In genomic region chr4:37693450-37694190, GRCh38 we compare ENCODE assay signal across 16 cellular contexts. TPM values are rescaled to one million over a fixed set of nuclear protein-coding genes. Genes with fewer than 3 reads are reported as not detected.
DNase-seq lines count a peak whose midpoint lies in the region; ATAC-seq and TF ChIP-seq lines count a peak whose summit lies in the region.
"Had no signal": no experiment of that assay in that cellular context is flagged by ENCODE, and none has a peak within 500 bp of the region (broad histone marks: within the 10 kb centered on the region; RNA-seq: fewer than 3 reads in every experiment).

No MANE protein-coding gene starts in this region.

- H3K36me3 ChIP-seq in BJ (ENCODE audit: control insufficient read depth, insufficient read depth, low read length) (no peaks in the 10 kb centered on the region), mammary epithelial cell (ENCODE audit: insufficient read depth, low read length) (no peaks in the 10 kb centered on the region), mesodermal cell (ENCODE audit: control insufficient read depth, insufficient read depth, low read length) (no peaks in the 10 kb centered on the region), WERI-Rb-1 (no peaks in the 10 kb centered on the region)
- H3K36me3 ChIP-seq: colonic mucosa, gastrocnemius medialis had no signal

- no peak overlapping the region for H3K4me3 Mint-ChIP-seq in activated T-cell treated with anti-CD3 and anti-CD28 coated beads, Interleukin-2, amount 50 U/mL, for 4 hours
- H3K4me3 Mint-ChIP-seq: activated CD8-positive, alpha-beta T cell treated with anti-CD3 and anti-CD28 coated beads, Interleukin-2, amount 10 ng/mL, durations not matched to agents 7 days and 5 days; activated naive CD4-positive, alpha-beta T cell treated with anti-CD3 and anti-CD28 coated beads for 36 hours; CD14-positive monocyte; stimulated activated naive CD8-positive, alpha-beta T cell treated with anti-CD3 and anti-CD28 coated beads, Interleukin-15, amount 100 ng/mL, for 72 hours had no signal

- in situ Hi-C loops in mammary epithelial cell (cut with MboI; ENCODE audit: low sequenced_read_pairs in 2 of 2): no loop called here

- no peak overlapping the region for H3K4me2 ChIP-seq in mammary epithelial cell (ENCODE audit: insufficient read depth, low read depth, low read length)

- H3K36me3 Mint-ChIP-seq in activated T-cell treated with anti-CD3 and anti-CD28 coated beads, Interleukin-2, amount 50 U/mL, for 4 hours (ENCODE audit: insufficient read depth): peaks cover 2% of the 10 kb centered on the region

- H3K27me3 Mint-ChIP-seq in activated T-cell treated with anti-CD3 and anti-CD28 coated beads, Interleukin-2, amount 50 U/mL, for 4 hours (ENCODE audit: low read depth): no peaks in the 10 kb centered on the region
- H3K27me3 Mint-ChIP-seq: stimulated activated naive CD8-positive, alpha-beta T cell treated with anti-CD3 and anti-CD28 coated beads, Interleukin-15, amount 100 ng/mL, for 72 hours had no signal

- dilution Hi-C loops in mammary epithelial cell (cut with HindIII; ENCODE audit: low sequenced_read_pairs): loop anchor here (5.0 kb wide), 1 partner anchor 54 kb away; no protein-coding TSS in a partner anchor

- H3K27me3 ChIP-seq in BJ (ENCODE audit: control insufficient read depth, insufficient read depth, low read length): no peaks in the 10 kb centered on the region
- H3K27me3 ChIP-seq in mammary epithelial cell (ENCODE audit: insufficient read depth, low read length): no peaks in the 10 kb centered on the region
- H3K27me3 ChIP-seq in WERI-Rb-1 (ENCODE audit: insufficient read depth, low read depth, severe bottlenecking): peaks cover 38% of the 10 kb centered on the region
- H3K27me3 ChIP-seq: colonic mucosa, gastrocnemius medialis had no signal

- peak; percentile 19 for DNase-seq in BJ (ENCODE audit: low read depth)
- DNase-seq in LHCN-M2 (ENCODE audit: low read depth): peak; percentile 78
- peak; percentile 77 for DNase-seq in mammary epithelial cell
- no peak for DNase-seq in WERI-Rb-1
- no peak for DNase-seq in ecto neural progenitor cell (ENCODE audit: low spot score)
- no peak for DNase-seq in activated T-cell treated with anti-CD3 and anti-CD28 coated beads, Interleukin-2, amount 50 U/mL, for 4 hours
- DNase-seq: activated CD8-positive, alpha-beta T cell treated with anti-CD3 and anti-CD28 coated beads, Interleukin-2, amount 10 ng/mL, durations not matched to agents 7 days and 5 days; activated naive CD4-positive, alpha-beta T cell treated with anti-CD3 and anti-CD28 coated beads for 36 hours; colonic mucosa; gastrocnemius medialis; NCI-H2171 treated with DMSO at 0.1 percent for 48 hours; stimulated activated naive CD8-positive, alpha-beta T cell treated with anti-CD3 and anti-CD28 coated beads, Interleukin-15, amount 100 ng/mL, for 72 hours had no signal

- POLR2A ChIA-PET in BJ (lab: Charles Lee): no interaction called here

- no peak for ATAC-seq in GM19455 (IDR thresholded peaks at IDR 0.05; ENCODE audit: unreplicated experiment)
- no peak for ATAC-seq in activated T-cell treated with anti-CD3 and anti-CD28 coated beads, Interleukin-2, amount 50 U/mL, for 4 hours
- ATAC-seq: activated CD8-positive, alpha-beta T cell treated with anti-CD3 and anti-CD28 coated beads, Interleukin-2, amount 10 ng/mL, durations not matched to agents 7 days and 5 days; gastrocnemius medialis; stimulated activated naive CD8-positive, alpha-beta T cell treated with anti-CD3 and anti-CD28 coated beads, Interleukin-15, amount 100 ng/mL, for 72 hours had no signal

- H3K9ac ChIP-seq in mammary epithelial cell (ENCODE audit: insufficient read depth, low read length): no peak overlapping the region

- no peaks in the 10 kb centered on the region for H3K4me1 Mint-ChIP-seq in activated T-cell treated with anti-CD3 and anti-CD28 coated beads, Interleukin-2, amount 50 U/mL, for 4 hours (ENCODE audit: low read depth)
- H3K4me1 Mint-ChIP-seq: stimulated activated naive CD8-positive, alpha-beta T cell treated with anti-CD3 and anti-CD28 coated beads, Interleukin-15, amount 100 ng/mL, for 72 hours had no signal

- no peak overlapping the region for H2AFZ ChIP-seq in mammary epithelial cell (ENCODE audit: low read depth, low read length)

- H3K27ac ChIP-seq in mammary epithelial cell (ENCODE audit: insufficient read depth, low read depth, low read length): no peak overlapping the region
- H3K27ac ChIP-seq in mesodermal cell (ENCODE audit: low read depth, low read length, severe bottlenecking): peak overlapping the region; percentile 68
- H3K27ac ChIP-seq in WERI-Rb-1: no peak overlapping the region
- H3K27ac ChIP-seq: colonic mucosa, gastrocnemius medialis, HL-60 had no signal

- H3K79me2 ChIP-seq in mammary epithelial cell (ENCODE audit: insufficient read depth, low read length): no peaks in the 10 kb centered on the region

- H3K9me3 ChIP-seq in mammary epithelial cell (replicated peaks; ENCODE audit: insufficient read depth, low read length) (no peaks in the 10 kb centered on the region), mesodermal cell (ENCODE audit: control insufficient read depth, low read length) (no peaks in the 10 kb centered on the region), WERI-Rb-1 (ENCODE audit: severe bottlenecking) (peaks cover 5% of the 10 kb centered on the region)
- H3K9me3 ChIP-seq: colonic mucosa, gastrocnemius medialis had no signal

- 46% methylated on average over 5 of the region's 5 CpGs for WGBS in mammary epithelial cell (ENCODE audit: low coverage, missing lambda C conversion rate)
- WGBS in mesodermal cell (ENCODE audit: insufficient coverage in 2 of 2), 2 experiments: 92 to 100% methylated on average over 1 to 2 of the region's 5 CpGs

- H3K4me1 ChIP-seq in mammary epithelial cell (ENCODE audit: insufficient read depth, low read length) (peaks cover 14% of the 10 kb centered on the region), mesodermal cell (ENCODE audit: control insufficient read depth, insufficient read depth, low read length, poor library complexity, severe bottlenecking) (no peaks in the 10 kb centered on the region)
- H3K4me1 ChIP-seq: colonic mucosa, gastrocnemius medialis had no signal

- no TSS peak for BruUV-seq in mammary epithelial cell (replicated peaks; lab: Mats Ljungman, UMichigan)

- H3K9me3 Mint-ChIP-seq in activated T-cell treated with anti-CD3 and anti-CD28 coated beads, Interleukin-2, amount 50 U/mL, for 4 hours: peaks cover 4% of the 10 kb centered on the region

- TF ChIP-seq CTCF in BJ (IDR thresholded peaks at IDR 0.05; ENCODE audit: insufficient read depth, low read depth, low read length) (no peak), mammary epithelial cell (conservative IDR thresholded peaks at IDR 0.05 in 1 of 2, IDR thresholded peaks at IDR 0.05 in 1 of 2; ENCODE audit: extremely low read depth in 1 of 2, insufficient read depth in 1 of 2, low read depth in 1 of 2, low read length in 2 of 2) (no peak), WERI-Rb-1 (IDR thresholded peaks at IDR 0.05; ENCODE audit: low read depth, low read length) (no peak)

- CTCF ChIA-PET in BJ (lab: Yijun Ruan, JAX) (interaction anchor here (0.6 kb wide), 1 partner anchor 91 kb away, joined by 3 read pairs; no protein-coding TSS in a partner anchor), mammary epithelial cell (lab: Charles Lee; ENCODE audit: low non-redundant PET) (no interaction called here)

- H4K20me1 ChIP-seq in mammary epithelial cell (ENCODE audit: insufficient read depth, low read length): no peaks in the 10 kb centered on the region

- H3K4me3 ChIP-seq in BJ (ENCODE audit: low read depth, low read length) (no peak overlapping the region), mammary epithelial cell (replicated peaks in 1 of 3; ENCODE audit: insufficient read depth in 1 of 3, low read depth in 2 of 3, low read length in 3 of 3) (no peak overlapping the region), mesodermal cell (ENCODE audit: extremely low read depth, insufficient read depth, low read length, poor library complexity, severe bottlenecking) (no peak overlapping the region), WERI-Rb-1 (ENCODE audit: low read depth, low read length) (no peak overlapping the region)
- H3K4me3 ChIP-seq: colonic mucosa, gastrocnemius medialis had no signal

- intact Hi-C loops in mammary epithelial cell (cut with micrococcal nuclease): no loop called here

RNA-seq across cellular contexts. Expression of gene RELL1, which starts 7.4 kb away (rescaled TPM):
- polyA plus RNA-seq in BJ (2011; rRNA removed) (6.5 and 8.1 TPM in 2 replicates), mammary epithelial cell (12.8 TPM)
- 31.7 and 35.9 TPM in 2 replicates for polyA minus RNA-seq in BJ (2011; rRNA and poly(A)+ RNA removed)
- total RNA-seq in LHCN-M2 (2014; rRNA removed) (40.7 and 47.1 TPM in 2 replicates), mammary epithelial cell (10 to 100 TPM; 35.7 to 93.2 TPM)
- 4.9 TPM for polyA plus RNA-seq in LHCN-M2 (2012)
- 29.2 TPM for polyA minus RNA-seq in mammary epithelial cell
- polyA plus RNA-seq in mesodermal cell (2013, experiment 1 of 2): 10.2 TPM
- polyA plus RNA-seq in mesodermal cell (2013, experiment 2 of 2): 9.2 TPM
- total RNA-seq in activated T-cell treated with anti-CD3 and anti-CD28 coated beads, Interleukin-2, amount 50 U/mL, for 4 hours: 1 to 10 TPM; 7.7 to 9.0 (median 8.2) TPM

Comparison
In these comparisons a context has a peak if more than half of its experiments do, and no peak if none do; other contexts are left out.
1. DNase-seq: peak in BJ (single experiment), LHCN-M2 (single experiment) and mammary epithelial cell (single experiment); none in WERI-Rb-1 (single experiment), ecto neural progenitor cell (single experiment) and activated T-cell treated with anti-CD3 and anti-CD28 coated beads, Interleukin-2, amount 50 U/mL, for 4 hours (single experiment).